In the genomic region with DNA sequence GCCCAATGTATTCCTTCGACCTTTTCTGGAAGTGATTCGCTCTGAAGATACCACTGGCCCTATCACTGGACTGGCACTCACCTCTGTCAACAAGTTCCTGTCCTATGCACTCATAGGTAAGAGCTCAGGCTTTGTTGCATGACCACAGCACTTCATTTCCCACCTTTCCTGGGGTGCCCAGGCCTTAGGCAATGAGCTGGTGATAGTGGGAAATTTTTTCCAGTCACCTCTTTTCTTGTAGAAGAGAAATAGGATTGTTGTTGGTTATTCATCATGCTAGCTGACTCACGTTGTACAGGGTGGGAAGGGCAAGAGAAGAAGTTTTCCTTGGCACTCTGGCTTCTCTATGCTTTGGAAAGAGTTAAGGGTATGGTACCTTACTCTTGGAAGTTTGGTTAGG, we compare ENCODE assay signal across 3 cellular contexts.
TF ChIP-seq lines count a peak whose summit lies in the region.

No MANE protein-coding gene starts in this region.

TF ChIP-seq in SK-N-SH, 30 proteins besides CTCF, POLR2A, EP300 and RAD21:
- TF ChIP-seq TEAD4 (IDR thresholded peaks at IDR 0.05; ENCODE audit: borderline replicate concordance, insufficient read depth): no peak
- TF ChIP-seq ELF1 (IDR thresholded peaks at IDR 0.05): no peak
- TF ChIP-seq FOXM1 (IDR thresholded peaks at IDR 0.05; ENCODE audit: low read depth): no peak
- no peak for TF ChIP-seq MXI1 (IDR thresholded peaks at IDR 0.05; ENCODE audit: low read depth, low read length)
- TF ChIP-seq, protein P1, sequence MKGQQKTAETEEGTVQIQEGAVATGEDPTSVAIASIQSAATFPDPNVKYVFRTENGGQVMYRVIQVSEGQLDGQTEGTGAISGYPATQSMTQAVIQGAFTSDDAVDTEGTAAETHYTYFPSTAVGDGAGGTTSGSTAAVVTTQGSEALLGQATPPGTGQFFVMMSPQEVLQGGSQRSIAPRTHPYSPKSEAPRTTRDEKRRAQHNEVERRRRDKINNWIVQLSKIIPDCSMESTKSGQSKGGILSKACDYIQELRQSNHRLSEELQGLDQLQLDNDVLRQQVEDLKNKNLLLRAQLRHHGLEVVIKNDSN (IDR thresholded peaks at IDR 0.05; ENCODE audit: borderline replicate concordance, low read depth): no peak
- TF ChIP-seq MAX (IDR thresholded peaks at IDR 0.05; ENCODE audit: low read depth): no peak
- TF ChIP-seq REST (IDR thresholded peaks at IDR 0.05; ENCODE audit: low read depth, low read length): no peak

TF ChIP-seq in SK-N-SH treated with all-trans-retinoic acid at 6 μM for 48 hours, 23 proteins besides CTCF, POLR2A, EP300 and RAD21:
- TF ChIP-seq TSHZ2 (CRISPR knock-in tag; IDR thresholded peaks at IDR 0.05) (no peak), TOX (CRISPR knock-in tag; IDR thresholded peaks at IDR 0.05; ENCODE audit: borderline replicate concordance) (no peak), RARB (CRISPR knock-in tag; IDR thresholded peaks at IDR 0.05) (no peak), ESRRG (CRISPR knock-in tag; IDR thresholded peaks at IDR 0.05) (no peak), PPARA (CRISPR knock-in tag; IDR thresholded peaks at IDR 0.05; ENCODE audit: borderline replicate concordance) (no peak), CREB5 (CRISPR knock-in tag; IDR thresholded peaks at IDR 0.05; ENCODE audit: low read depth) (no peak), ARNTL (CRISPR knock-in tag; IDR thresholded peaks at IDR 0.05; ENCODE audit: borderline replicate concordance, low read depth) (no peak), SNAI2 (CRISPR knock-in tag; IDR thresholded peaks at IDR 0.05) (no peak), OSR1 (CRISPR knock-in tag; IDR thresholded peaks at IDR 0.05) (no peak), ISL1 (CRISPR knock-in tag; IDR thresholded peaks at IDR 0.05) (no peak), ZC3H10 (CRISPR knock-in tag; IDR thresholded peaks at IDR 0.05) (no peak), ZFP3 (CRISPR knock-in tag; IDR thresholded peaks at IDR 0.05) (no peak), CSDC2 (CRISPR knock-in tag; IDR thresholded peaks at IDR 0.05) (no peak), BACH2 (CRISPR knock-in tag; IDR thresholded peaks at IDR 0.05; ENCODE audit: borderline replicate concordance) (no peak), ZNF565 (CRISPR knock-in tag; conservative IDR thresholded peaks at IDR 0.05; ENCODE audit: low read depth) (no peak), CSRNP3 (CRISPR knock-in tag; IDR thresholded peaks at IDR 0.05) (no peak), TCF4 (CRISPR knock-in tag; IDR thresholded peaks at IDR 0.05; ENCODE audit: borderline replicate concordance) (no peak), ZNF70 (CRISPR knock-in tag; IDR thresholded peaks at IDR 0.05) (no peak)
- TF ChIP-seq, protein P2, sequence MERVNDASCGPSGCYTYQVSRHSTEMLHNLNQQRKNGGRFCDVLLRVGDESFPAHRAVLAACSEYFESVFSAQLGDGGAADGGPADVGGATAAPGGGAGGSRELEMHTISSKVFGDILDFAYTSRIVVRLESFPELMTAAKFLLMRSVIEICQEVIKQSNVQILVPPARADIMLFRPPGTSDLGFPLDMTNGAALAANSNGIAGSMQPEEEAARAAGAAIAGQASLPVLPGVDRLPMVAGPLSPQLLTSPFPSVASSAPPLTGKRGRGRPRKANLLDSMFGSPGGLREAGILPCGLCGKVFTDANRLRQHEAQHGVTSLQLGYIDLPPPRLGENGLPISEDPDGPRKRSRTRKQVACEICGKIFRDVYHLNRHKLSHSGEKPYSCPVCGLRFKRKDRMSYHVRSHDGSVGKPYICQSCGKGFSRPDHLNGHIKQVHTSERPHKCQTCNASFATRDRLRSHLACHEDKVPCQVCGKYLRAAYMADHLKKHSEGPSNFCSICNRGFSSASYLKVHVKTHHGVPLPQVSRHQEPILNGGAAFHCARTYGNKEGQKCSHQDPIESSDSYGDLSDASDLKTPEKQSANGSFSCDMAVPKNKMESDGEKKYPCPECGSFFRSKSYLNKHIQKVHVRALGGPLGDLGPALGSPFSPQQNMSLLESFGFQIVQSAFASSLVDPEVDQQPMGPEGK (CRISPR knock-in tag; IDR thresholded peaks at IDR 0.05; ENCODE audit: borderline replicate concordance): no peak

TF ChIP-seq in endothelial cell of umbilical vein, 7 proteins besides CTCF, POLR2A, EP300 and RAD21:
- TF ChIP-seq EZH2 (IDR thresholded peaks at IDR 0.05; ENCODE audit: borderline replicate concordance, low read depth, low read length, severe bottlenecking) (no peak), MYC (IDR thresholded peaks at IDR 0.05; ENCODE audit: low read depth, low read length) (no peak), FOS (IDR thresholded peaks at IDR 0.05; ENCODE audit: borderline replicate concordance, insufficient read depth, low read length) (peak; percentile 62), POLR2AphosphoS5 (IDR thresholded peaks at IDR 0.05; ENCODE audit: insufficient read depth, low read depth, low read length) (no peak)
